ENCODE assay signal across 8 cellular contexts in the genomic region with DNA sequence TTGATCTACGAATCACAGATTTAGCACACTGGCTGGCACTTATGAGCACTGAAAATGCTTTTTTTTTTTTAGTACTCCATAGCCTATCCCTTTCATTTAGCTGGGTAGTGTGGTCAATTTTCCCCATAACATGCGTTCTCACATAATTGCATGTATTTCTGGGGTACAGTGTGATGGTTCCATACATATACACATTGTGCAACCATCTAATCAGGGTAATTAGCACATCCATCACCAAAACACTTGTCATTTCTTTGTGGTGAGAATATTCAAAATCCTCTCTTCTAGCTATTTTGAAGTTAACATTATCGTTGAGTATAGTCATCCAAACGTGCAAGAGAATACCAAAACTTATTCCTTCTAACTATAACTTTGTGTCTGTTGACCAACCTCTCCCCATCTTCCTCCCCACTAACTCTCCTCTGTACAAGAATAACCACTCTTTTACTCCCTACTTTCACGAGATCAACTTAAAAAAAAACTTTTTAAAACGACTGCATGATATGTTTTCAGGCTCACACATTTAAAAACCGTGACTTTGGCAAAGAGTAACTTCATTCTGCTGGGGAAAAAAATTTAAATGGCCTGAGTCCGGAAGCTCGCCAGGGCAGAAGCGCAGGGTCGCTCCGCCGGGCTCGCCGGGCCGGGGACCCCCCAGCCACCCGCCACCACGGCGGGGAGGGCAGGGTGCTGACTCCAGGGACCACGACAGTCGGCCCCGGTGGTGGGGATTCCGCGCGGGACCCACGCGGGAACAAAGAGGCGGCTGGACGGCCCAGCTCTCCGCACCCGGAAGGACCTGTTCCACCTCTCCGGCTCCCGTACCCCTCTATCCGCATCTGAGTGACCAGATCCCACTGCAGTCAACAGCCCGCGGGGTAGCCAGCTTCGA. TPM values are rescaled to one million over a fixed set of nuclear protein-coding genes. Genes with fewer than 3 reads are reported as not detected.
DNase-seq lines count a peak whose midpoint lies in the region; ATAC-seq and TF ChIP-seq lines count a peak whose summit lies in the region.

No MANE protein-coding gene starts in this region.

- peak overlapping the region; percentile 77 for H3K4me2 ChIP-seq in osteoblast (ENCODE audit: insufficient read depth, low read length)

- H3K9me3 ChIP-seq in SJCRH30 (replicated peaks) (no peaks in the 10 kb centered on the region), osteoblast (ENCODE audit: low read depth, low read length) (no peaks in the 10 kb centered on the region)

- peak; percentile 42 for DNase-seq in GM10248 (ENCODE audit: extremely low spot score)
- DNase-seq in SJCRH30: peak in 1 of 2 experiments; percentile 31
- DNase-seq in osteoblast (ENCODE audit: insufficient read length, low spot score, missing footprints): no peak
- no peak for DNase-seq in NCI-H524 treated with DMSO at 0.1 percent for 48 hours (lab: John Stamatoyannopoulos, UW)
- DNase-seq in HCEC 1CT: no peak
- no peak for DNase-seq in T1000 (lab: John Stamatoyannopoulos, UW)

- H3K36me3 ChIP-seq in SJCRH30 (no peaks in the 10 kb centered on the region), osteoblast (ENCODE audit: insufficient read depth, low read length) (no peaks in the 10 kb centered on the region)

- ATAC-seq in HG02588 (IDR thresholded peaks at IDR 0.05; ENCODE audit: unreplicated experiment): peak; percentile 3
- peak; percentile 24 for ATAC-seq in esophagus mucosa

- peaks cover 39% of the 10 kb centered on the region for H3K79me2 ChIP-seq in osteoblast (ENCODE audit: insufficient read depth, low read length)

- H3K27ac ChIP-seq in SJCRH30 (peak overlapping the region; percentile 83), osteoblast (ENCODE audit: low read depth, low read length) (peak overlapping the region; percentile 91)

- POLR2A ChIA-PET in GM10248 (lab: Yijun Ruan, JAX): no interaction called here

- CTCF ChIA-PET in GM10248 (lab: Yijun Ruan, JAX): interaction anchor here (0.8 to 8.6 kb wide), 11 partner anchors 14 to 237 kb away, joined by 3 to 73 read pairs (median 4); no protein-coding TSS in a partner anchor

- H3K4me1 ChIP-seq in SJCRH30 (no peaks in the 10 kb centered on the region; the same call in 1 of the 2 replicates), osteoblast (ENCODE audit: insufficient read depth, low read length) (peaks cover 10% of the 10 kb centered on the region)

- H4K20me1 ChIP-seq in osteoblast (ENCODE audit: insufficient read depth, low read length): peaks cover 22% of the 10 kb centered on the region

- H2AFZ ChIP-seq in osteoblast (ENCODE audit: low read length): peak overlapping the region; percentile 99

- TF ChIP-seq CTCF in GM10248 (IDR thresholded peaks at IDR 0.05; ENCODE audit: control extremely low read depth, extremely low read depth, low read depth, missing control alignments) (no peak), osteoblast (IDR thresholded peaks at IDR 0.05; ENCODE audit: extremely low read depth, low read depth, low read length) (no peak)

- H3K4me3 ChIP-seq in SJCRH30: peak overlapping the region; percentile 83
- H3K4me3 ChIP-seq in osteoblast (ENCODE audit: insufficient read depth, low read length): peak overlapping the region; percentile 100

- no peaks in the 10 kb centered on the region for H3K27me3 ChIP-seq in SJCRH30
- no peaks in the 10 kb centered on the region for H3K27me3 ChIP-seq in osteoblast (ENCODE audit: insufficient read depth, low read length)

RNA-seq across cellular contexts. Expression of a gene that starts 0.9 kb away (rescaled TPM):
- total RNA-seq in SJCRH30 (2014; rRNA removed; shearing (Covaris generic)): 51.3 and 55.6 TPM in 2 replicates
- total RNA-seq in esophagus mucosa (59.4 TPM), osteoblast (36.9 and 43.3 TPM in 2 replicates)

RNA-seq across cellular contexts. Expression of a gene that starts 58.4 kb away (rescaled TPM):
- total RNA-seq in SJCRH30 (2014; rRNA removed; shearing (Covaris generic)): not detected in 2 replicates
- total RNA-seq in esophagus mucosa: not detected
- total RNA-seq in osteoblast: under 0.01 TPM in 1 of 2 replicates, not detected in the other
